1 cellular context compared by ENCODE assay signal in the genomic region with DNA sequence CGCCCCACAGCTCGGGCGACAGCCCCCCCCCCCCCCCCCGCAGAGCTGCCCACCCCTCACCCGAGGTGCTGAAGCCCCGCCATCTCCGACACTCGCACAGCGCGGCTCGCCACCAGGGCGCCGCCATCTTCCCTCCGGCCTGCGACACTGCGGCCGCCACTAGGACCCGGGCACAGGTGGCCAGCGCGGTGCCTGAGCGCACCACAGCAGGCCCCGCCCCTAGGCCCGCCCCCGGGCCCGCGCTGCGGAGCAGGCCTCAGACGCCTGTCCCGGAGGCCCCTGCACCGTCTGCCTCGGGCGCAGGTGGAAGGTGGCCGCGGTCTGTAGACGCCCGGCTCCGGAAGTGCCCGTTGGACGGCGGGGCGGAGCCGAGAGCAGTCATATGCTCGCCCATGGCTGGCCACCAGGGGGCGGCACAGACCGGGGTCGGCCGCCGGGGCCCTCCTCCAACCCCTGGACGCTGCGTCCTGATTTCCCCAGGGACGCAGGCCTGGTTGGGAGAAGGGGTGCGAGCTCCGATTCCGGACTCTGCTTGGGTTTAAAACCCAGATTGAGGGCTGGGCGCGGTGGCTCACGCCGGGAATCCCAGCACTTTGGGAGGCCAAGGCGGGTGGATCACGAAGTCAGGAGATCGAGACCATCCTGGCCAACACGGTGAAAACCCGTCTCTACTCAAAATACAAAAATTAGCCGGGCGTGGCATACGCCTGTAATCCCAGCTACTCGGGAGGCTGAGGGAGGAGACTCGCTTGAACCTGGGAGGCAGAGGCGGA.
TF ChIP-seq lines count a peak whose summit lies in the region.

Gene MRPL38 (minus strand): TSS at position 136 of the 773 bp plus-strand sequence. CDS start 9 bp downstream, at position 127.

TF ChIP-seq in H1, 55 proteins besides CTCF, POLR2A, EP300 and RAD21 (continued from another document):
- TF ChIP-seq CTBP2 (IDR thresholded peaks at IDR 0.05; ENCODE audit: borderline replicate concordance, insufficient read depth, insufficient read length, low read length) (no peak), SRF (IDR thresholded peaks at IDR 0.05; ENCODE audit: low read depth, low read length) (no peak), EGR1 (IDR thresholded peaks at IDR 0.05; ENCODE audit: borderline replicate concordance, low read depth, low read length) (peak; percentile 20; the same call in 1 of the 2 replicates), CBX5 (IDR thresholded peaks at IDR 0.05; ENCODE audit: low read depth, low read length) (no peak), FOSL1 (IDR thresholded peaks at IDR 0.05; ENCODE audit: insufficient read depth, low read depth, low read length) (no peak), CBX8 (IDR thresholded peaks at IDR 0.05; ENCODE audit: borderline replicate concordance, low read depth, low read length) (no peak), SP2 (IDR thresholded peaks at IDR 0.05; ENCODE audit: low read length) (no peak), EZH2 (IDR thresholded peaks at IDR 0.05; ENCODE audit: low read depth, low read length, severe bottlenecking) (no peak), MAFK (IDR thresholded peaks at IDR 0.05; ENCODE audit: low read depth, low read length) (no peak), SIX5 (IDR thresholded peaks at IDR 0.05; ENCODE audit: low read depth, low read length) (no peak), BACH1 (IDR thresholded peaks at IDR 0.05; ENCODE audit: low read length) (no peak), ZNF274 (IDR thresholded peaks at IDR 0.05; ENCODE audit: borderline replicate concordance, extremely low read depth, low read length) (no peak), TAF1 (IDR thresholded peaks at IDR 0.05; ENCODE audit: low read depth, low read length) (peak; percentile 90), RNF2 (IDR thresholded peaks at IDR 0.05; ENCODE audit: borderline replicate concordance, low read depth, low read length, missing control alignments, poor library complexity, severe bottlenecking) (no peak), CHD1 (IDR thresholded peaks at IDR 0.05; ENCODE audit: low read depth, low read length) (no peak), BCL11A (IDR thresholded peaks at IDR 0.05; ENCODE audit: low read depth in 2 of 2, low read length in 2 of 2) (no peak), RBBP5 (IDR thresholded peaks at IDR 0.05; ENCODE audit: borderline replicate concordance, low read depth, low read length) (peak; percentile 88; the same call in 1 of the 2 replicates), E2F6 (IDR thresholded peaks at IDR 0.05) (no peak; the same call in 1 of the 2 replicates), SP1 (IDR thresholded peaks at IDR 0.05; ENCODE audit: low read depth, low read length) (peak; percentile 42; the same call in 1 of the 2 replicates), GABPA (IDR thresholded peaks at IDR 0.05; ENCODE audit: borderline replicate concordance, insufficient read depth, low read length) (no peak), TAF7 (optimal IDR thresholded peaks at IDR 0.05; ENCODE audit: borderline replicate concordance, low read depth, low read length) (peak; percentile 38), USF2 (IDR thresholded peaks at IDR 0.05; ENCODE audit: low read length) (no peak; the same call in 1 of the 2 replicates), SP4 (IDR thresholded peaks at IDR 0.05; ENCODE audit: low read length) (peak; percentile 97), HDAC2 (IDR thresholded peaks at IDR 0.05; ENCODE audit: borderline replicate concordance in 1 of 2, low read depth in 2 of 2, low read length in 2 of 2) (no peak), CHD2 (IDR thresholded peaks at IDR 0.05; ENCODE audit: low read length) (no peak), PHF8 (conservative IDR thresholded peaks at IDR 0.05; ENCODE audit: low read depth, low read length) (peak; percentile 12), GTF2F1 (IDR thresholded peaks at IDR 0.05; ENCODE audit: borderline replicate concordance, low read depth, low read length) (no peak), KDM4A (IDR thresholded peaks at IDR 0.05; ENCODE audit: low read depth, low read length, severe bottlenecking) (no peak), SIN3A (conservative IDR thresholded peaks at IDR 0.05 in 1 of 2, IDR thresholded peaks at IDR 0.05 in 1 of 2; ENCODE audit: low read depth in 1 of 2, low read length in 2 of 2) (0 out of 4 replicates have a peak, but pooled peaks of 1 of the 2 experiments have one; percentile 31), YY1 (IDR thresholded peaks at IDR 0.05; ENCODE audit: low read depth, low read length) (peak; percentile 94), RXRA (IDR thresholded peaks at IDR 0.05; ENCODE audit: insufficient read depth, low read depth, low read length) (no peak), POU5F1 (IDR thresholded peaks at IDR 0.05; ENCODE audit: low read depth, low read length) (no peak), CEBPB (IDR thresholded peaks at IDR 0.05; ENCODE audit: low read depth, low read length) (no peak), SAP30 (IDR thresholded peaks at IDR 0.05; ENCODE audit: insufficient read depth, insufficient replicate concordance, low read length) (no peak), NRF1 (IDR thresholded peaks at IDR 0.05; ENCODE audit: low read depth, low read length) (no peak), TCF12 (IDR thresholded peaks at IDR 0.05; ENCODE audit: low read depth, low read length) (no peak), TBP (IDR thresholded peaks at IDR 0.05; ENCODE audit: low read depth, low read length) (peak; percentile 69), SUZ12 (IDR thresholded peaks at IDR 0.05; ENCODE audit: low read length) (no peak), CREB1 (IDR thresholded peaks at IDR 0.05) (peak; percentile 32), KDM1A (IDR thresholded peaks at IDR 0.05; ENCODE audit: borderline replicate concordance, low read length) (no peak), JUND (IDR thresholded peaks at IDR 0.05; ENCODE audit: low read length) (0 out of 2 replicates have a peak, but pooled peaks have one; percentile 9), ASH2L (IDR thresholded peaks at IDR 0.05; ENCODE audit: low read length) (no peak), POLR2AphosphoS5 (IDR thresholded peaks at IDR 0.05; ENCODE audit: low read depth, low read length) (peak; percentile 70; the same call in 1 of the 2 replicates), TEAD4 (IDR thresholded peaks at IDR 0.05; ENCODE audit: low read depth, low read length) (no peak)
- TF ChIP-seq, protein P1, sequence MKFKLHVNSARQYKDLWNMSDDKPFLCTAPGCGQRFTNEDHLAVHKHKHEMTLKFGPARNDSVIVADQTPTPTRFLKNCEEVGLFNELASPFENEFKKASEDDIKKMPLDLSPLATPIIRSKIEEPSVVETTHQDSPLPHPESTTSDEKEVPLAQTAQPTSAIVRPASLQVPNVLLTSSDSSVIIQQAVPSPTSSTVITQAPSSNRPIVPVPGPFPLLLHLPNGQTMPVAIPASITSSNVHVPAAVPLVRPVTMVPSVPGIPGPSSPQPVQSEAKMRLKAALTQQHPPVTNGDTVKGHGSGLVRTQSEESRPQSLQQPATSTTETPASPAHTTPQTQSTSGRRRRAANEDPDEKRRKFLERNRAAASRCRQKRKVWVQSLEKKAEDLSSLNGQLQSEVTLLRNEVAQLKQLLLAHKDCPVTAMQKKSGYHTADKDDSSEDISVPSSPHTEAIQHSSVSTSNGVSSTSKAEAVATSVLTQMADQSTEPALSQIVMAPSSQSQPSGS (IDR thresholded peaks at IDR 0.05; ENCODE audit: low read length): no peak
- TF ChIP-seq, protein P2, sequence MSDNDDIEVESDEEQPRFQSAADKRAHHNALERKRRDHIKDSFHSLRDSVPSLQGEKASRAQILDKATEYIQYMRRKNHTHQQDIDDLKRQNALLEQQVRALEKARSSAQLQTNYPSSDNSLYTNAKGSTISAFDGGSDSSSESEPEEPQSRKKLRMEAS (IDR thresholded peaks at IDR 0.05): peak; percentile 68
- TF ChIP-seq, protein P3, sequence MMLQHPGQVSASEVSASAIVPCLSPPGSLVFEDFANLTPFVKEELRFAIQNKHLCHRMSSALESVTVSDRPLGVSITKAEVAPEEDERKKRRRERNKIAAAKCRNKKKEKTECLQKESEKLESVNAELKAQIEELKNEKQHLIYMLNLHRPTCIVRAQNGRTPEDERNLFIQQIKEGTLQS (IDR thresholded peaks at IDR 0.05; ENCODE audit: insufficient read depth, low read depth, low read length): no peak
